1 cellular context compared by ENCODE assay signal in genomic region chr2:171315781-171316180, GRCh38.
TF ChIP-seq lines count a peak whose summit lies in the region.

No MANE protein-coding gene starts in this region.

TF ChIP-seq in endothelial cell of umbilical vein, 7 proteins besides CTCF, POLR2A, EP300 and RAD21 (continued from another document):
- TF ChIP-seq FOS (IDR thresholded peaks at IDR 0.05; ENCODE audit: borderline replicate concordance, insufficient read depth, low read length), result no peak
